In the genomic region with DNA sequence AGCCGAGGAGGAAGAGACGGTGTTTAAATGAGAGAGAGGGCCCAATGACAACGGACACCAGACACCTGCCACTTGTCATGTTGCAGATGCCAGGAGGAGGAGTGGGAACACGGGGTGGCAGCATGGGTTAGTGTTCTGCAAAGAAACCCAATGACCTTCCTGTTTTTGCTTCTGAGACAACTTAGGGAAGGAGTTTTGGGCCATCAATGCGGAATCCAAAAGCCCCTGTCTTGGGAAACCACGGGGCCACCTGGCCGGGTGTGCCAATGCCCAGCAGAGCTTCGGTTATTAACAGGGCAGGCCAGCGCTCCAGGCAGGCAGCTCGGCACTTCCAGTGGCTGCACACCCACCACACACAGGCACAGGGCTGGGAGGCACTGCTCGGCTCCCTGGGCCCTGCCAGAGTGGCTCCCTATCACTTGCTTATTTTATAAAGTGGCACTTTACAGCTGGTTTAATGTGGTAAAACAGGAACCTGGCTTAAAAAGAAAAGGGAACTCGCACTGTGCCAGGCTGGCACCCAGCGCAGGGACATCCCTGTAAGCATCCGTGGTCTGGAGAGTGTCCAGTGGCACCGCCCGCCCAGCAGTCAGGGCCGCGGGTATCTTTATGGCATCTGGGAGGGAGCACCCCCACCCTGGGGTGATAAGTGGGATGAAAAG, we compare ENCODE assay signal across 9 cellular contexts. TPM values are rescaled to one million over a fixed set of nuclear protein-coding genes. Genes with fewer than 3 reads are reported as not detected.
DNase-seq lines count a peak whose midpoint lies in the region; ATAC-seq and TF ChIP-seq lines count a peak whose summit lies in the region.
"Had no signal": no experiment of that assay in that cellular context is flagged by ENCODE, and none has a peak within 500 bp of the region (broad histone marks: within the 10 kb centered on the region; RNA-seq: fewer than 3 reads in every experiment).

No MANE protein-coding gene starts in this region.

- no peak for DNase-seq in activated T-cell treated with anti-CD3 and anti-CD28 coated beads, Interleukin-2, amount 50 U/mL, for 4 hours
- DNase-seq in activated T-cell treated with anti-CD3 and anti-CD28 coated beads, Interleukin-2, amount 50 U/mL, for 48 hours = no peak
- no peak for DNase-seq in activated T-helper 1 cell treated with anti-CD3 and anti-CD28 coated beads, Interleukin-12 subunit alpha, Interleukin-12 subunit beta, Interleukin-2, Interleukin-4 antibody, amounts not matched to agents 30 ng/mL and 10 ng/mL and 1 ng/mL, durations not matched to agents 14 hours and 24 hours and 36 hours (ENCODE audit: low spot score)
- no peak for DNase-seq in thoracic aorta (ENCODE audit: low spot score)
- no peak for DNase-seq in HK-2 (ENCODE audit: unreplicated experiment)
- DNase-seq in ecto neural progenitor cell (ENCODE audit: low spot score) = no peak
- DNase-seq: effector CD8-positive, alpha-beta T cell had no signal

- peaks cover 91 to 95% of the 10 kb centered on the region in 2 donors for H3K4me1 ChIP-seq in thoracic aorta (ENCODE audit: control insufficient read depth in 1 of 2, low read depth in 2 of 2)

- no peak for ATAC-seq in activated T-cell treated with anti-CD3 and anti-CD28 coated beads, Interleukin-2, amount 50 U/mL, for 4 hours
- ATAC-seq in thoracic aorta (ENCODE audit: insufficient number of reproducible peaks, low FRiP score, low read depth) (no peak), GM18868 (IDR thresholded peaks at IDR 0.05; ENCODE audit: unreplicated experiment) (no peak)

- no peaks in the 10 kb centered on the region for H3K9me3 ChIP-seq in thoracic aorta

- H3K4me3 ChIP-seq in thoracic aorta = no peak overlapping the region

- H3K27ac Mint-ChIP-seq in activated T-helper 1 cell treated with anti-CD3 and anti-CD28 coated beads, Interleukin-12 subunit alpha, Interleukin-12 subunit beta, Interleukin-2, Interleukin-4 antibody, amounts not matched to agents 30 ng/mL and 10 ng/mL and 1 ng/mL, durations not matched to agents 14 hours and 24 hours and 36 hours = peak overlapping the region; percentile 52

- H3K4me3 Mint-ChIP-seq in activated T-cell treated with anti-CD3 and anti-CD28 coated beads, Interleukin-2, amount 50 U/mL, for 4 hours = peak overlapping the region; percentile 2
- H3K4me3 Mint-ChIP-seq in activated T-helper 1 cell treated with anti-CD3 and anti-CD28 coated beads, Interleukin-12 subunit alpha, Interleukin-12 subunit beta, Interleukin-2, Interleukin-4 antibody, amounts not matched to agents 30 ng/mL and 10 ng/mL and 1 ng/mL, durations not matched to agents 14 hours and 24 hours and 36 hours = no peak overlapping the region

- peak overlapping the region; percentile 55 for H3K27ac ChIP-seq in layer of hippocampus (ENCODE audit: low read depth, low read length)
- peak overlapping the region; percentile 65 to 77 for H3K27ac ChIP-seq in thoracic aorta

- H3K36me3 ChIP-seq in thoracic aorta = no peaks in the 10 kb centered on the region

- H3K27me3 ChIP-seq in layer of hippocampus (ENCODE audit: control insufficient read depth, insufficient read depth, low read length) (no peaks in the 10 kb centered on the region), thoracic aorta (replicated peaks; ENCODE audit: insufficient read depth) (no peaks in the 10 kb centered on the region)

- no peaks in the 10 kb centered on the region for H3K36me3 Mint-ChIP-seq in activated T-cell treated with anti-CD3 and anti-CD28 coated beads, Interleukin-2, amount 50 U/mL, for 4 hours (ENCODE audit: insufficient read depth)
- peaks cover 2% of the 10 kb centered on the region for H3K36me3 Mint-ChIP-seq in activated T-helper 1 cell treated with anti-CD3 and anti-CD28 coated beads, Interleukin-12 subunit alpha, Interleukin-12 subunit beta, Interleukin-2, Interleukin-4 antibody, amounts not matched to agents 30 ng/mL and 10 ng/mL and 1 ng/mL, durations not matched to agents 14 hours and 24 hours and 36 hours (ENCODE audit: low read depth)

- no peaks in the 10 kb centered on the region for H3K27me3 Mint-ChIP-seq in activated T-cell treated with anti-CD3 and anti-CD28 coated beads, Interleukin-2, amount 50 U/mL, for 4 hours (ENCODE audit: low read depth)
- H3K27me3 Mint-ChIP-seq in activated T-helper 1 cell treated with anti-CD3 and anti-CD28 coated beads, Interleukin-12 subunit alpha, Interleukin-12 subunit beta, Interleukin-2, Interleukin-4 antibody, amounts not matched to agents 30 ng/mL and 10 ng/mL and 1 ng/mL, durations not matched to agents 14 hours and 24 hours and 36 hours (ENCODE audit: insufficient read depth) = no peaks in the 10 kb centered on the region

- no peaks in the 10 kb centered on the region for H3K9me3 Mint-ChIP-seq in activated T-cell treated with anti-CD3 and anti-CD28 coated beads, Interleukin-2, amount 50 U/mL, for 4 hours
- H3K9me3 Mint-ChIP-seq in activated T-helper 1 cell treated with anti-CD3 and anti-CD28 coated beads, Interleukin-12 subunit alpha, Interleukin-12 subunit beta, Interleukin-2, Interleukin-4 antibody, amounts not matched to agents 30 ng/mL and 10 ng/mL and 1 ng/mL, durations not matched to agents 14 hours and 24 hours and 36 hours = no peaks in the 10 kb centered on the region

- TF ChIP-seq CTCF in thoracic aorta (IDR thresholded peaks at IDR 0.05) = no peak

- intact Hi-C loops in activated T-helper 1 cell treated with anti-CD3 and anti-CD28 coated beads, Interleukin-12 subunit alpha, Interleukin-12 subunit beta, Interleukin-2, Interleukin-4 antibody, amounts not matched to agents 30 ng/mL and 10 ng/mL and 1 ng/mL, durations not matched to agents 14 hours and 24 hours and 36 hours (cut with micrococcal nuclease) = no loop called here

- peaks cover 94% of the 10 kb centered on the region for H3K4me1 Mint-ChIP-seq in activated T-cell treated with anti-CD3 and anti-CD28 coated beads, Interleukin-2, amount 50 U/mL, for 4 hours (ENCODE audit: low read depth)
- peaks cover 70% of the 10 kb centered on the region for H3K4me1 Mint-ChIP-seq in activated T-helper 1 cell treated with anti-CD3 and anti-CD28 coated beads, Interleukin-12 subunit alpha, Interleukin-12 subunit beta, Interleukin-2, Interleukin-4 antibody, amounts not matched to agents 30 ng/mL and 10 ng/mL and 1 ng/mL, durations not matched to agents 14 hours and 24 hours and 36 hours (ENCODE audit: low read depth)

RNA-seq across cellular contexts. Expression of a gene that starts 19.1 kb away (rescaled TPM):
- 10 to 100 TPM; 25.6 to 32.5 (median 28.8) TPM for total RNA-seq in activated T-cell treated with anti-CD3 and anti-CD28 coated beads, Interleukin-2, amount 50 U/mL, for 4 hours
- total RNA-seq in activated T-helper 1 cell treated with anti-CD3 and anti-CD28 coated beads, Interleukin-12 subunit alpha, Interleukin-12 subunit beta, Interleukin-2, Interleukin-4 antibody, amounts not matched to agents 30 ng/mL and 10 ng/mL and 1 ng/mL, durations not matched to agents 14 hours and 24 hours and 36 hours = 23.6 and 24.1 TPM in 2 replicates
- 10 to 100 TPM; 28.3 to 35.0 TPM for total RNA-seq in thoracic aorta

RNA-seq across cellular contexts. Expression of a gene that starts 40.6 kb away (rescaled TPM):
- 100 to 1,000 TPM; 155 to 163 (median 155) TPM for total RNA-seq in activated T-cell treated with anti-CD3 and anti-CD28 coated beads, Interleukin-2, amount 50 U/mL, for 4 hours
- total RNA-seq in activated T-helper 1 cell treated with anti-CD3 and anti-CD28 coated beads, Interleukin-12 subunit alpha, Interleukin-12 subunit beta, Interleukin-2, Interleukin-4 antibody, amounts not matched to agents 30 ng/mL and 10 ng/mL and 1 ng/mL, durations not matched to agents 14 hours and 24 hours and 36 hours = 163 and 167 TPM in 2 replicates
- total RNA-seq in thoracic aorta = 100 to 1,000 TPM; 237 to 446 TPM

RNA-seq across cellular contexts. Expression of a gene that starts 54.9 kb away (rescaled TPM):
- total RNA-seq in activated T-cell treated with anti-CD3 and anti-CD28 coated beads, Interleukin-2, amount 50 U/mL, for 4 hours = 100 to 1,000 TPM; 112 to 129 (median 126) TPM
- total RNA-seq in activated T-helper 1 cell treated with anti-CD3 and anti-CD28 coated beads, Interleukin-12 subunit alpha, Interleukin-12 subunit beta, Interleukin-2, Interleukin-4 antibody, amounts not matched to agents 30 ng/mL and 10 ng/mL and 1 ng/mL, durations not matched to agents 14 hours and 24 hours and 36 hours = 128 and 133 TPM in 2 replicates
- 100 to 1,000 TPM in 1 of 2 donors, 10 to 100 TPM in 1; 99.6 to 174 TPM for total RNA-seq in thoracic aorta
